In the genomic region with DNA sequence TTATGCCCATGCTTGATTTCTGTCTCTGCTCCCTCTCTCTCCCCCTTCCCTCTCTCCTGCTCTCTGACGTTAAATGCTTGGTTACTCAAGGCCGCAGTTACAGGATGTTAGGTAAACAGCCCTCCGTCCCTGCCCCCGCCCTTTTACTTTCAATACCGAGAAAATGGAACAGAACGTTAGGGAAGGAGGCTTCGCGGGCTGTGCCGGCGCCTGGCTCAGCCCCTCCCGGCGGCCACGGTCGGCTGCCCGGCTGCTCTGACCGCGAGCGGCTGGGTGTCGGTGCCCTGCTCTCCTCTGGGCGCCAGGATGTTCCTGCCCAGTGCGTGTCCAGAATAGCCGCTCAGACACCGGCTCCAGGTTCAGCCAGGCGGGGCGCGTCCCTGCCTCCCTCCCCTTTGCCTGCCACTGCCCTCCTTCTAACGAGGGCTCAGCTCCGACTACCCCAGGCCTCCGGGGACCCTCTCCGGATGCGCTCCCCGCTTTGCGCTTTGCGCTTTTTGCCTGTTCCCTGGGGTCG, we compare ENCODE assay signal across 8 cellular contexts.
A peak's percentile ranks its signal among the peaks of the same experiment; 100 is the strongest.
DNase-seq lines count a peak whose midpoint lies in the region; ATAC-seq and TF ChIP-seq lines count a peak whose summit lies in the region.

No MANE protein-coding gene starts in this region.

- POLR2A ChIA-PET in HEK293T (lab: Yijun Ruan, JAX) = no interaction called here

- H3K27me3 ChIP-seq in dorsolateral prefrontal cortex (peaks cover 0 to 4% (median 0%) of the 10 kb centered on the region in 45 donors), mononuclear cell (ENCODE audit: insufficient read depth, low read length) (peaks cover 5% of the 10 kb centered on the region)

- peak overlapping the region; percentile 42 for H3K4me3 ChIP-seq in AG10803 (ENCODE audit: low read length)
- H3K4me3 ChIP-seq in dorsolateral prefrontal cortex = peak overlapping the region; percentile 11 to 72 (median 57)
- H3K4me3 ChIP-seq in mononuclear cell (ENCODE audit: low read length) = peak overlapping the region; percentile 24

- peaks cover 4% of the 10 kb centered on the region for H3K4me1 ChIP-seq in mononuclear cell (ENCODE audit: insufficient read depth, low read length)

- intact Hi-C loops in dorsolateral prefrontal cortex (cut with DNase I) = no loop called here

- ATAC-seq in GM18511 (IDR thresholded peaks at IDR 0.05; ENCODE audit: unreplicated experiment) = peak; percentile 81
- ATAC-seq in HG03066 (IDR thresholded peaks at IDR 0.05; ENCODE audit: low read depth, unreplicated experiment) = peak; percentile 84

- CTCF ChIA-PET in HEK293T (lab: Yijun Ruan, JAX) = no interaction called here

- no peaks in the 10 kb centered on the region for H3K9me3 ChIP-seq in mononuclear cell (ENCODE audit: low read depth, low read length)

- TF ChIP-seq CTCF in AG10803 (conservative IDR thresholded peaks at IDR 0.05; ENCODE audit: low read length) (no peak), dorsolateral prefrontal cortex (IDR thresholded peaks at IDR 0.05 in 54 of 56, conservative IDR thresholded peaks at IDR 0.05 in 2 of 56; ENCODE audit: low read depth in 1 of 56, partially characterized antibody in 56 of 56) (no peak)

- DNase-seq in AG10803 (ENCODE audit: low read depth) (peak; percentile 8), NCI-H774 (lab: John Stamatoyannopoulos, UW) (peak; percentile 24), dorsolateral prefrontal cortex (peak in 5 of 10 donors; percentile 33 to 62 (median 42)), HEK293T (ENCODE audit: extremely low spot score) (no peak), epidermal melanocyte (ENCODE audit: insufficient read length, low spot score) (no peak)

- H3K27ac ChIP-seq in dorsolateral prefrontal cortex = peak overlapping the region in 14 of 59 donors; percentile 7 to 79 (median 28)

TF ChIP-seq in HEK293T, 16 proteins besides CTCF, POLR2A, EP300 and RAD21:
- TF ChIP-seq LEF1 (IDR thresholded peaks at IDR 0.05; ENCODE audit: borderline replicate concordance) (no peak), ZNF384 (IDR thresholded peaks at IDR 0.05) (no peak), FOXM1 (IDR thresholded peaks at IDR 0.05; ENCODE audit: borderline replicate concordance) (no peak), SUZ12 (IDR thresholded peaks at IDR 0.05) (no peak), TARDBP (IDR thresholded peaks at IDR 0.05) (no peak)

Comparison
In these comparisons a context has a peak if more than half of its experiments do, and no peak if none do; other contexts are left out.
1. DNase-seq: peak in AG10803 (single experiment) and NCI-H774 (single experiment); none in HEK293T (single experiment) and epidermal melanocyte (single experiment).
2. Peak in every context shown above with its lines, with median percentiles within 50 percentile points of each other: H3K4me3 ChIP-seq.